In the genomic region with DNA sequence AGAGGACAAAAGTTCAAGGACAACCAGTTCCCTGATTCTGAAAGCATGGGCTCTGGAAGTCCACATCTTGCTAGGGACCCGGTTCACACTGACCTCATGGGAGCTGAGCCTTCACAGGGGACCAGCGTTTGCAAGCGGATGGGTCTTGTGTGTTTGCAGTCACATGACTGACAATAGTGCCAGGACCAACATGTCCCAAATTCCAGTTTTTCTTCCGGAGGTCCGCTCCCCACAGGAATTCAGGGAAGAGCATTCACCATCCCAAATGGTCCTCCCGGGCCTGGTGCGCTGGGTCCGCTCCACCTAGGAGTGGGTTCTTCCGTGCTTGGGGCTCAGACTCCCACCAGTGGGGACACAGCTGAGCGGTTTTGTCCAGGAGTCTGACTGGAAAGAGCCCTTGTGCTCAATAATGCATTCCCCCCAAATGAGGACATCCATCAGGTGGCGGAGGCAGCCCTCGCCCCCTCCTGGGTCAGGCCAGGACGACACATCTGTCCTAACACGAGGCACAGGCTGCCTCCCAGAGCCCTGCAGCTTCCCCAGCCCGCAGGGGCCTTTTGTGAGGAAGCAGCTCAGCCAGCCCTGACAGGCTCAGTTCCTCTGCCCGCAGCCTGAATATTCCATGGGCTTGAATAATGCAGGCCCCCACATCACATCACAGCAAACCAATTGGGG, we compare ENCODE assay signal across 2 cellular contexts.
TF ChIP-seq lines count a peak whose summit lies in the region.

No MANE protein-coding gene starts in this region.

TF ChIP-seq in GM23338, 12 proteins besides CTCF, POLR2A, EP300 and RAD21 (continued from another document and continues in another):
- TF ChIP-seq, protein P1, sequence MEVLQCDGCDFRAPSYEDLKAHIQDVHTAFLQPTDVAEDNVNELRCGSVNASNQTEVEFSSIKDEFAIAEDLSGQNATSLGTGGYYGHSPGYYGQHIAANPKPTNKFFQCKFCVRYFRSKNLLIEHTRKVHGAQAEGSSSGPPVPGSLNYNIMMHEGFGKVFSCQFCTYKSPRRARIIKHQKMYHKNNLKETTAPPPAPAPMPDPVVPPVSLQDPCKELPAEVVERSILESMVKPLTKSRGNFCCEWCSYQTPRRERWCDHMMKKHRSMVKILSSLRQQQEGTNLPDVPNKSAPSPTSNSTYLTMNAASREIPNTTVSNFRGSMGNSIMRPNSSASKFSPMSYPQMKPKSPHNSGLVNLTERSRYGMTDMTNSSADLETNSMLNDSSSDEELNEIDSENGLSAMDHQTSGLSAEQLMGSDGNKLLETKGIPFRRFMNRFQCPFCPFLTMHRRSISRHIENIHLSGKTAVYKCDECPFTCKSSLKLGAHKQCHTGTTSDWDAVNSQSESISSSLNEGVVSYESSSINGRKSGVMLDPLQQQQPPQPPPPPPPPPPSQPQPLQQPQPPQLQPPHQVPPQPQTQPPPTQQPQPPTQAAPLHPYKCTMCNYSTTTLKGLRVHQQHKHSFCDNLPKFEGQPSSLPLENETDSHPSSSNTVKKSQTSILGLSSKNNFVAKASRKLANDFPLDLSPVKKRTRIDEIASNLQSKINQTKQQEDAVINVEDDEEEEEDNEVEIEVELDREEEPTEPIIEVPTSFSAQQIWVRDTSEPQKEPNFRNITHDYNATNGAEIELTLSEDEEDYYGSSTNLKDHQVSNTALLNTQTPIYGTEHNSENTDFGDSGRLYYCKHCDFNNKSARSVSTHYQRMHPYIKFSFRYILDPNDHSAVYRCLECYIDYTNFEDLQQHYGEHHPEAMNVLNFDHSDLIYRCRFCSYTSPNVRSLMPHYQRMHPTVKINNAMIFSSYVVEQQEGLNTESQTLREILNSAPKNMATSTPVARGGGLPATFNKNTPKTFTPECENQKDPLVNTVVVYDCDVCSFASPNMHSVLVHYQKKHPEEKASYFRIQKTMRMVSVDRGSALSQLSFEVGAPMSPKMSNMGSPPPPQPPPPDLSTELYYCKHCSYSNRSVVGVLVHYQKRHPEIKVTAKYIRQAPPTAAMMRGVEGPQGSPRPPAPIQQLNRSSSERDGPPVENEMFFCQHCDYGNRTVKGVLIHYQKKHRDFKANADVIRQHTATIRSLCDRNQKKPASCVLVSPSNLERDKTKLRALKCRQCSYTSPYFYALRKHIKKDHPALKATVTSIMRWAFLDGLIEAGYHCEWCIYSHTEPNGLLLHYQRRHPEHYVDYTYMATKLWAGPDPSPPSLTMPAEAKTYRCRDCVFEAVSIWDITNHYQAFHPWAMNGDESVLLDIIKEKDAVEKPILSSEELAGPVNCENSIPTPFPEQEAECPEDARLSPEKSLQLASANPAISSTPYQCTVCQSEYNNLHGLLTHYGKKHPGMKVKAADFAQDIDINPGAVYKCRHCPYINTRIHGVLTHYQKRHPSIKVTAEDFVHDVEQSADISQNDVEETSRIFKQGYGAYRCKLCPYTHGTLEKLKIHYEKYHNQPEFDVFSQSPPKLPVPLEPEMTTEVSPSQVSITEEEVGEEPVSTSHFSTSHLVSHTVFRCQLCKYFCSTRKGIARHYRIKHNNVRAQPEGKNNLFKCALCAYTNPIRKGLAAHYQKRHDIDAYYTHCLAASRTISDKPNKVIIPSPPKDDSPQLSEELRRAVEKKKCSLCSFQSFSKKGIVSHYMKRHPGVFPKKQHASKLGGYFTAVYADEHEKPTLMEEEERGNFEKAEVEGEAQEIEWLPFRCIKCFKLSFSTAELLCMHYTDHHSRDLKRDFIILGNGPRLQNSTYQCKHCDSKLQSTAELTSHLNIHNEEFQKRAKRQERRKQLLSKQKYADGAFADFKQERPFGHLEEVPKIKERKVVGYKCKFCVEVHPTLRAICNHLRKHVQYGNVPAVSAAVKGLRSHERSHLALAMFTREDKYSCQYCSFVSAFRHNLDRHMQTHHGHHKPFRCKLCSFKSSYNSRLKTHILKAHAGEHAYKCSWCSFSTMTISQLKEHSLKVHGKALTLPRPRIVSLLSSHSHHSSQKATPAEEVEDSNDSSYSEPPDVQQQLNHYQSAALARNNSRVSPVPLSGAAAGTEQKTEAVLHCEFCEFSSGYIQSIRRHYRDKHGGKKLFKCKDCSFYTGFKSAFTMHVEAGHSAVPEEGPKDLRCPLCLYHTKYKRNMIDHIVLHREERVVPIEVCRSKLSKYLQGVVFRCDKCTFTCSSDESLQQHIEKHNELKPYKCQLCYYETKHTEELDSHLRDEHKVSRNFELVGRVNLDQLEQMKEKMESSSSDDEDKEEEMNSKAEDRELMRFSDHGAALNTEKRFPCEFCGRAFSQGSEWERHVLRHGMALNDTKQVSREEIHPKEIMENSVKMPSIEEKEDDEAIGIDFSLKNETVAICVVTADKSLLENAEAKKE (CRISPR knock-in tag; IDR thresholded peaks at IDR 0.05) = no peak
- TF ChIP-seq, protein P2, sequence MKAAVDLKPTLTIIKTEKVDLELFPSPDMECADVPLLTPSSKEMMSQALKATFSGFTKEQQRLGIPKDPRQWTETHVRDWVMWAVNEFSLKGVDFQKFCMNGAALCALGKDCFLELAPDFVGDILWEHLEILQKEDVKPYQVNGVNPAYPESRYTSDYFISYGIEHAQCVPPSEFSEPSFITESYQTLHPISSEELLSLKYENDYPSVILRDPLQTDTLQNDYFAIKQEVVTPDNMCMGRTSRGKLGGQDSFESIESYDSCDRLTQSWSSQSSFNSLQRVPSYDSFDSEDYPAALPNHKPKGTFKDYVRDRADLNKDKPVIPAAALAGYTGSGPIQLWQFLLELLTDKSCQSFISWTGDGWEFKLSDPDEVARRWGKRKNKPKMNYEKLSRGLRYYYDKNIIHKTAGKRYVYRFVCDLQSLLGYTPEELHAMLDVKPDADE (IDR thresholded peaks at IDR 0.05) = no peak
- TF ChIP-seq, protein P3, sequence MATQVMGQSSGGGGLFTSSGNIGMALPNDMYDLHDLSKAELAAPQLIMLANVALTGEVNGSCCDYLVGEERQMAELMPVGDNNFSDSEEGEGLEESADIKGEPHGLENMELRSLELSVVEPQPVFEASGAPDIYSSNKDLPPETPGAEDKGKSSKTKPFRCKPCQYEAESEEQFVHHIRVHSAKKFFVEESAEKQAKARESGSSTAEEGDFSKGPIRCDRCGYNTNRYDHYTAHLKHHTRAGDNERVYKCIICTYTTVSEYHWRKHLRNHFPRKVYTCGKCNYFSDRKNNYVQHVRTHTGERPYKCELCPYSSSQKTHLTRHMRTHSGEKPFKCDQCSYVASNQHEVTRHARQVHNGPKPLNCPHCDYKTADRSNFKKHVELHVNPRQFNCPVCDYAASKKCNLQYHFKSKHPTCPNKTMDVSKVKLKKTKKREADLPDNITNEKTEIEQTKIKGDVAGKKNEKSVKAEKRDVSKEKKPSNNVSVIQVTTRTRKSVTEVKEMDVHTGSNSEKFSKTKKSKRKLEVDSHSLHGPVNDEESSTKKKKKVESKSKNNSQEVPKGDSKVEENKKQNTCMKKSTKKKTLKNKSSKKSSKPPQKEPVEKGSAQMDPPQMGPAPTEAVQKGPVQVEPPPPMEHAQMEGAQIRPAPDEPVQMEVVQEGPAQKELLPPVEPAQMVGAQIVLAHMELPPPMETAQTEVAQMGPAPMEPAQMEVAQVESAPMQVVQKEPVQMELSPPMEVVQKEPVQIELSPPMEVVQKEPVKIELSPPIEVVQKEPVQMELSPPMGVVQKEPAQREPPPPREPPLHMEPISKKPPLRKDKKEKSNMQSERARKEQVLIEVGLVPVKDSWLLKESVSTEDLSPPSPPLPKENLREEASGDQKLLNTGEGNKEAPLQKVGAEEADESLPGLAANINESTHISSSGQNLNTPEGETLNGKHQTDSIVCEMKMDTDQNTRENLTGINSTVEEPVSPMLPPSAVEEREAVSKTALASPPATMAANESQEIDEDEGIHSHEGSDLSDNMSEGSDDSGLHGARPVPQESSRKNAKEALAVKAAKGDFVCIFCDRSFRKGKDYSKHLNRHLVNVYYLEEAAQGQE (IDR thresholded peaks at IDR 0.05; ENCODE audit: unreplicated experiment) = no peak
- TF ChIP-seq EZH2 (IDR thresholded peaks at IDR 0.05; ENCODE audit: low read depth, unreplicated experiment) (no peak), STAT1 (IDR thresholded peaks at IDR 0.05; ENCODE audit: unreplicated experiment) (no peak), ZNF114 (CRISPR knock-in tag; IDR thresholded peaks at IDR 0.05) (no peak), ZNF331 (CRISPR knock-in tag; IDR thresholded peaks at IDR 0.05; ENCODE audit: low read depth) (no peak), EZH2phosphoT487 (IDR thresholded peaks at IDR 0.05; ENCODE audit: unreplicated experiment) (no peak)

TF ChIP-seq in WTC11, 78 proteins besides CTCF, POLR2A, EP300 and RAD21:
- TF ChIP-seq, protein P4, sequence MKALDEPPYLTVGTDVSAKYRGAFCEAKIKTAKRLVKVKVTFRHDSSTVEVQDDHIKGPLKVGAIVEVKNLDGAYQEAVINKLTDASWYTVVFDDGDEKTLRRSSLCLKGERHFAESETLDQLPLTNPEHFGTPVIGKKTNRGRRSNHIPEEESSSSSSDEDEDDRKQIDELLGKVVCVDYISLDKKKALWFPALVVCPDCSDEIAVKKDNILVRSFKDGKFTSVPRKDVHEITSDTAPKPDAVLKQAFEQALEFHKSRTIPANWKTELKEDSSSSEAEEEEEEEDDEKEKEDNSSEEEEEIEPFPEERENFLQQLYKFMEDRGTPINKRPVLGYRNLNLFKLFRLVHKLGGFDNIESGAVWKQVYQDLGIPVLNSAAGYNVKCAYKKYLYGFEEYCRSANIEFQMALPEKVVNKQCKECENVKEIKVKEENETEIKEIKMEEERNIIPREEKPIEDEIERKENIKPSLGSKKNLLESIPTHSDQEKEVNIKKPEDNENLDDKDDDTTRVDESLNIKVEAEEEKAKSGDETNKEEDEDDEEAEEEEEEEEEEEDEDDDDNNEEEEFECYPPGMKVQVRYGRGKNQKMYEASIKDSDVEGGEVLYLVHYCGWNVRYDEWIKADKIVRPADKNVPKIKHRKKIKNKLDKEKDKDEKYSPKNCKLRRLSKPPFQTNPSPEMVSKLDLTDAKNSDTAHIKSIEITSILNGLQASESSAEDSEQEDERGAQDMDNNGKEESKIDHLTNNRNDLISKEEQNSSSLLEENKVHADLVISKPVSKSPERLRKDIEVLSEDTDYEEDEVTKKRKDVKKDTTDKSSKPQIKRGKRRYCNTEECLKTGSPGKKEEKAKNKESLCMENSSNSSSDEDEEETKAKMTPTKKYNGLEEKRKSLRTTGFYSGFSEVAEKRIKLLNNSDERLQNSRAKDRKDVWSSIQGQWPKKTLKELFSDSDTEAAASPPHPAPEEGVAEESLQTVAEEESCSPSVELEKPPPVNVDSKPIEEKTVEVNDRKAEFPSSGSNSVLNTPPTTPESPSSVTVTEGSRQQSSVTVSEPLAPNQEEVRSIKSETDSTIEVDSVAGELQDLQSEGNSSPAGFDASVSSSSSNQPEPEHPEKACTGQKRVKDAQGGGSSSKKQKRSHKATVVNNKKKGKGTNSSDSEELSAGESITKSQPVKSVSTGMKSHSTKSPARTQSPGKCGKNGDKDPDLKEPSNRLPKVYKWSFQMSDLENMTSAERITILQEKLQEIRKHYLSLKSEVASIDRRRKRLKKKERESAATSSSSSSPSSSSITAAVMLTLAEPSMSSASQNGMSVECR (CRISPR knock-in tag; IDR thresholded peaks at IDR 0.05; ENCODE audit: borderline replicate concordance) = no peak
- TF ChIP-seq EMX1 (CRISPR knock-in tag; IDR thresholded peaks at IDR 0.05) = no peak
